1 cellular context compared by ENCODE assay signal in the genomic region with DNA sequence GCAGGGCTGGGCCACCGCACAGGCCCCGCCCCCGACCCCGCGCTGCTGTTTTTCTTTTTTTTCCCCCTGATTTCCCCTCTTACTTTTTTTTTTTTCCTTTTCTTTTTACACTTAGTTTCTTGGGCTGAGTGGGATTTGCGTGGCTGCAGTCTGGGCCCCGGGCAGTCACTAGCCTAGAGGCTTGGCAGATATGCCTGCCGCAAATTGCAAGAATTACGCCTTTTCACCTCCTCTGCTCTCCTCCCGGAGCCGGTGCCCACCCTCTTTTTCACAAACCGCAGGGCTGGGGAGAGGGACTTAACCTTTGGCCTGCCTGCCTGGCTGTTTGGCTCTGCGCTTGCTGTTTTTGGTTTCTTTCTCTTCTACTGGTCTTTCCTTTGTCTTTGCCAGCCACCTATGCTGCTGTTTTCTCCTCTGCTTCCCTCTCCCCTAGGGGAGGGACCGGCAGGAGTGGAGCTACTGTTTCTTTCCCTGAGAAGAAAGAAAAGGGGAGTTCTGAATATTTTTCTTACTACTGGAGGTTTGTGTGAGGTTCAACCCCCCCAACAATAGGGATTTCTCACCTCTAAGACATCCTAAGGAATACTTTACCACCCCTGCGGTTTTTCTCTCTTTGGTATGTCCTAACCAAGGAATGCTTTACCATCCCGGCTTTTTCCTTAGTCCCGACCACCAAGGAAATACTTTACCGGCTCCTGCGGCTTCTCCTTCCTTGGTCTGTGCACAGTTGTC.
A peak's percentile ranks its signal among the peaks of the same experiment; 100 is the strongest.
TF ChIP-seq lines count a peak whose summit lies in the region.

No MANE protein-coding gene starts in this region.

TF ChIP-seq in HepG2, 621 proteins besides CTCF, POLR2A, EP300 and RAD21:
- TF ChIP-seq ZNF496 (CRISPR knock-in tag; IDR thresholded peaks at IDR 0.05; ENCODE audit: insufficient replicate concordance) (no peak), RBM39 (IDR thresholded peaks at IDR 0.05; ENCODE audit: low read depth, low read length, poor library complexity, severe bottlenecking) (peak; percentile 77), NR2F6 (IDR thresholded peaks at IDR 0.05) (no peak; the same call in 1 of the 2 replicates), NR2F6 (CRISPR knock-in tag; IDR thresholded peaks at IDR 0.05) (0 out of 2 replicates have a peak, but pooled peaks have one; percentile 23), U2AF2 (IDR thresholded peaks at IDR 0.05; ENCODE audit: low read depth, low read length) (no peak; the same call in 1 of the 2 replicates), RXRA (CRISPR knock-in tag; IDR thresholded peaks at IDR 0.05) (peak; percentile 23; the same call in 1 of the 2 replicates), ASH2L (IDR thresholded peaks at IDR 0.05; ENCODE audit: insufficient read length, low read depth, low read length) (peak; percentile 24), AGO2 (optimal IDR thresholded peaks at IDR 0.05; ENCODE audit: low read depth, low read length) (peak; percentile 29), SIN3A (IDR thresholded peaks at IDR 0.05; ENCODE audit: borderline replicate concordance, low read depth, low read length) (0 out of 2 replicates have a peak, but pooled peaks have one; percentile 28), ZNF296 (CRISPR knock-in tag; conservative IDR thresholded peaks at IDR 0.05) (no peak), SAP130 (CRISPR knock-in tag; IDR thresholded peaks at IDR 0.05; ENCODE audit: low read depth) (peak; percentile 37; the same call in 1 of the 2 replicates), ZNF891 (CRISPR knock-in tag; IDR thresholded peaks at IDR 0.05) (no peak), ZKSCAN5 (CRISPR knock-in tag; IDR thresholded peaks at IDR 0.05) (peak; percentile 81; the same call in 1 of the 2 replicates), SRSF1 (optimal IDR thresholded peaks at IDR 0.05; ENCODE audit: low read depth, low read length) (peak; percentile 28), KDM2A (CRISPR knock-in tag; IDR thresholded peaks at IDR 0.05; ENCODE audit: borderline replicate concordance, low read depth) (peak; percentile 52; the same call in 1 of the 2 replicates), HNRNPLL (IDR thresholded peaks at IDR 0.05; ENCODE audit: low read depth, low read length, poor library complexity, severe bottlenecking) (peak; percentile 95), U2AF1 (optimal IDR thresholded peaks at IDR 0.05; ENCODE audit: low read depth, low read length) (peak; percentile 72)
- TF ChIP-seq, protein P1, sequence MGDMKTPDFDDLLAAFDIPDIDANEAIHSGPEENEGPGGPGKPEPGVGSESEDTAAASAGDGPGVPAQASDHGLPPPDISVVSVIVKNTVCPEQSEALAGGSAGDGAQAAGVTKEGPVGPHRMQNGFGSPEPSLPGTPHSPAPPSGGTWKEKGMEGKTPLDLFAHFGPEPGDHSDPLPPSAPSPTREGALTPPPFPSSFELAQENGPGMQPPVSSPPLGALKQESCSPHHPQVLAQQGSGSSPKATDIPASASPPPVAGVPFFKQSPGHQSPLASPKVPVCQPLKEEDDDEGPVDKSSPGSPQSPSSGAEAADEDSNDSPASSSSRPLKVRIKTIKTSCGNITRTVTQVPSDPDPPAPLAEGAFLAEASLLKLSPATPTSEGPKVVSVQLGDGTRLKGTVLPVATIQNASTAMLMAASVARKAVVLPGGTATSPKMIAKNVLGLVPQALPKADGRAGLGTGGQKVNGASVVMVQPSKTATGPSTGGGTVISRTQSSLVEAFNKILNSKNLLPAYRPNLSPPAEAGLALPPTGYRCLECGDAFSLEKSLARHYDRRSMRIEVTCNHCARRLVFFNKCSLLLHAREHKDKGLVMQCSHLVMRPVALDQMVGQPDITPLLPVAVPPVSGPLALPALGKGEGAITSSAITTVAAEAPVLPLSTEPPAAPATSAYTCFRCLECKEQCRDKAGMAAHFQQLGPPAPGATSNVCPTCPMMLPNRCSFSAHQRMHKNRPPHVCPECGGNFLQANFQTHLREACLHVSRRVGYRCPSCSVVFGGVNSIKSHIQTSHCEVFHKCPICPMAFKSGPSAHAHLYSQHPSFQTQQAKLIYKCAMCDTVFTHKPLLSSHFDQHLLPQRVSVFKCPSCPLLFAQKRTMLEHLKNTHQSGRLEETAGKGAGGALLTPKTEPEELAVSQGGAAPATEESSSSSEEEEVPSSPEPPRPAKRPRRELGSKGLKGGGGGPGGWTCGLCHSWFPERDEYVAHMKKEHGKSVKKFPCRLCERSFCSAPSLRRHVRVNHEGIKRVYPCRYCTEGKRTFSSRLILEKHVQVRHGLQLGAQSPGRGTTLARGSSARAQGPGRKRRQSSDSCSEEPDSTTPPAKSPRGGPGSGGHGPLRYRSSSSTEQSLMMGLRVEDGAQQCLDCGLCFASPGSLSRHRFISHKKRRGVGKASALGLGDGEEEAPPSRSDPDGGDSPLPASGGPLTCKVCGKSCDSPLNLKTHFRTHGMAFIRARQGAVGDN (CRISPR knock-in tag; IDR thresholded peaks at IDR 0.05), result peak; percentile 33
- TF ChIP-seq, protein P2, sequence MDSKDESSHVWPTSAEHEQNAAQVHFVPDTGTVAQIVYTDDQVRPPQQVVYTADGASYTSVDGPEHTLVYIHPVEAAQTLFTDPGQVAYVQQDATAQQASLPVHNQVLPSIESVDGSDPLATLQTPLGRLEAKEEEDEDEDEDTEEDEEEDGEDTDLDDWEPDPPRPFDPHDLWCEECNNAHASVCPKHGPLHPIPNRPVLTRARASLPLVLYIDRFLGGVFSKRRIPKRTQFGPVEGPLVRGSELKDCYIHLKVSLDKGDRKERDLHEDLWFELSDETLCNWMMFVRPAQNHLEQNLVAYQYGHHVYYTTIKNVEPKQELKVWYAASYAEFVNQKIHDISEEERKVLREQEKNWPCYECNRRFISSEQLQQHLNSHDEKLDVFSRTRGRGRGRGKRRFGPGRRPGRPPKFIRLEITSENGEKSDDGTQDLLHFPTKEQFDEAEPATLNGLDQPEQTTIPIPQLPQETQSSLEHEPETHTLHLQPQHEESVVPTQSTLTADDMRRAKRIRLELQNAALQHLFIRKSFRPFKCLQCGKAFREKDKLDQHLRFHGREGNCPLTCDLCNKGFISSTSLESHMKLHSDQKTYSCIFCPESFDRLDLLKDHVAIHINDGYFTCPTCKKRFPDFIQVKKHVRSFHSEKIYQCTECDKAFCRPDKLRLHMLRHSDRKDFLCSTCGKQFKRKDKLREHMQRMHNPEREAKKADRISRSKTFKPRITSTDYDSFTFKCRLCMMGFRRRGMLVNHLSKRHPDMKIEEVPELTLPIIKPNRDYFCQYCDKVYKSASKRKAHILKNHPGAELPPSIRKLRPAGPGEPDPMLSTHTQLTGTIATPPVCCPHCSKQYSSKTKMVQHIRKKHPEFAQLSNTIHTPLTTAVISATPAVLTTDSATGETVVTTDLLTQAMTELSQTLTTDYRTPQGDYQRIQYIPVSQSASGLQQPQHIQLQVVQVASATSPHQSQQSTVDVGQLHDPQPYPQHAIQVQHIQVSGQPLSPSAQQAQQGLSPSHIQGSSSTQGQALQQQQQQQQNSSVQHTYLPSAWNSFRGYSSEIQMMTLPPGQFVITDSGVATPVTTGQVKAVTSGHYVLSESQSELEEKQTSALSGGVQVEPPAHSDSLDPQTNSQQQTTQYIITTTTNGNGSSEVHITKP (CRISPR knock-in tag; IDR thresholded peaks at IDR 0.05; ENCODE audit: low read depth), result peak; percentile 76
